8 cellular contexts compared by ENCODE assay signal in the genomic region with DNA sequence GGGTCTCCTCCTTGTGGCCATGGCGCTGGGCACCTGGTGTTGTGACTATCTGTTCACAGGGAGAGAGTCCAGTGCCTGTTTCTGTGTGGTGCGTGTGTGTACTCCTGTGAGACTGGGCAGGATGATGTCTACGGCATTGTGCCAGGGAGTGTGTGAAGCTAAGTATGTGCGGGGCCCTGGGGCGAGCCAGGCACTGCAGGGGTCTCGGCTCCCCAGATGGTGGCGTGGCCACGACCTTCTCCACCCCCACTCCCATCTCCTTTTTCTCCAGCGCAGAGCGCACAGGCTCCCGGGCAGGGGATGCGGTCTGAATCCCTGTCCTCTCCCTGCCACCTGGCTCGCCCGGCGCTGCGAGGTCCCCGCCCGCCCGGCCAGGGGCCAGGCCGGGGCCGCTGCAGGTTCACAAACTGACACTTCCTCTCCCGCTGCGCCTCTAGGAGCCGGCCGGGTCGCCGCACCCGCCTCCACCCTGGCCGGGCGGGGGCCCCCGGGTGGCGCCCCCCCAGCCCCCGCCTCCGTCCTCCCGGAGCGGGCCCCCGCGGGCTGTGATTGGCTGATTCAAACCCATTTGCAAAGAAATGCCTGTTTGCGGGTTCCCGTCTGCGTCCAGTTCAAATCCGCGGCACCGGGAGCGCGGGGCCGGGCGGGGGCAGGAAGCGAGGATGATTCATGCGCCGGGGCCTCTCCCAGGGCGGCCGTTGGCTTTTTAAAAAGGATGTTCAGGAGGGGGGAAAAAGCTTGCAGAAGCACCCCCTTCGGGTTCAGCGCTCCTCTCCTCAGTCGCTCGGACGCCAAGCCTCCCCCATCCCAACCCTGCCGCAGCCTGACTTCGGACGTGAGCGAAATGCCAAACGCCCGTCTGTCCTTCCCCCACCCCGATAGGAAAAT. TPM values are rescaled to one million over a fixed set of nuclear protein-coding genes. Genes with fewer than 3 reads are reported as not detected.
DNase-seq lines count a peak whose midpoint lies in the region; ATAC-seq and TF ChIP-seq lines count a peak whose summit lies in the region.

No MANE protein-coding gene starts in this region.

- TF ChIP-seq CTCF in activated CD8-positive, alpha-beta T cell treated with anti-CD3 and anti-CD28 coated beads for 36 hours (IDR thresholded peaks at IDR 0.05) = no peak

- H3K27me3 Mint-ChIP-seq in activated CD8-positive, alpha-beta T cell treated with anti-CD3 and anti-CD28 coated beads for 36 hours = no peaks in the 10 kb centered on the region
- H3K27me3 Mint-ChIP-seq in memory B cell = peaks cover 7% of the 10 kb centered on the region

- no peaks in the 10 kb centered on the region for H3K9me3 Mint-ChIP-seq in activated CD8-positive, alpha-beta T cell treated with anti-CD3 and anti-CD28 coated beads for 36 hours
- H3K9me3 Mint-ChIP-seq in memory B cell = no peaks in the 10 kb centered on the region

- ATAC-seq in GM19324 (IDR thresholded peaks at IDR 0.05; ENCODE audit: low FRiP score, unreplicated experiment) (peak; percentile 69), HG03457 (IDR thresholded peaks at IDR 0.05; ENCODE audit: unreplicated experiment) (peak; percentile 50), memory B cell (ENCODE audit: low read depth) (peak; percentile 70)
- ATAC-seq in activated CD8-positive, alpha-beta T cell treated with anti-CD3 and anti-CD28 coated beads for 36 hours = peak; percentile 62

- DNase-seq in C1 segment of cervical spinal cord (lab: John Stamatoyannopoulos, UW) (peak in 13 of 14 donors; percentile 18 to 87 (median 72)), NCI-H748 treated with DMSO at 0.1 percent for 48 hours (lab: John Stamatoyannopoulos, UW) (peak; percentile 48), memory B cell (ENCODE audit: low spot score in 2 of 2) (peak; percentile 51 to 55)
- DNase-seq in activated CD8-positive, alpha-beta T cell treated with anti-CD3 and anti-CD28 coated beads for 36 hours = peak; percentile 96
- DNase-seq in effector CD4-positive, alpha-beta T cell = peak; percentile 77
- peak; percentile 72 for DNase-seq in stimulated activated CD8-positive, alpha-beta memory T cell treated with anti-CD3 and anti-CD28 coated beads, Interleukin-12 subunit alpha, Interleukin-12 subunit beta, amount 100 ng/mL, for 1 hour (ENCODE audit: low read depth)

- intact Hi-C loops in activated CD8-positive, alpha-beta T cell treated with anti-CD3 and anti-CD28 coated beads for 36 hours (cut with micrococcal nuclease) = loop anchor here (2.0 to 5.0 kb wide), 3 partner anchors 17 to 119 kb away; a partner anchor contains a TSS

- peaks cover 61% of the 10 kb centered on the region for H3K36me3 Mint-ChIP-seq in activated CD8-positive, alpha-beta T cell treated with anti-CD3 and anti-CD28 coated beads for 36 hours (ENCODE audit: low read depth)
- H3K36me3 Mint-ChIP-seq in memory B cell = no peaks in the 10 kb centered on the region

- peak overlapping the region; percentile 93 for H3K27ac Mint-ChIP-seq in activated CD8-positive, alpha-beta T cell treated with anti-CD3 and anti-CD28 coated beads for 36 hours
- peak overlapping the region; percentile 86 for H3K27ac Mint-ChIP-seq in memory B cell

- H3K4me1 Mint-ChIP-seq in activated CD8-positive, alpha-beta T cell treated with anti-CD3 and anti-CD28 coated beads for 36 hours (ENCODE audit: low read depth) = peaks cover 75% of the 10 kb centered on the region
- peaks cover 32% of the 10 kb centered on the region for H3K4me1 Mint-ChIP-seq in memory B cell

- H3K4me3 Mint-ChIP-seq in activated CD8-positive, alpha-beta T cell treated with anti-CD3 and anti-CD28 coated beads for 36 hours = peak overlapping the region; percentile 91
- H3K4me3 Mint-ChIP-seq in memory B cell = peak overlapping the region; percentile 76

- CTCF ChIA-PET in activated CD8-positive, alpha-beta T cell treated with anti-CD3 and anti-CD28 coated beads for 36 hours (lab: Charles Lee) = interaction anchor here (1.5 kb wide), 1 partner anchor 55 kb away, joined by 3 read pairs; no protein-coding TSS in a partner anchor

- POLR2A ChIA-PET in activated CD8-positive, alpha-beta T cell treated with anti-CD3 and anti-CD28 coated beads for 36 hours (lab: Charles Lee) = interaction anchor here (0.8 to 67.1 kb wide), 9 partner anchors 11 to 83 kb away, joined by 3 to 2439 read pairs (median 6); a partner anchor contains a TSS

RNA-seq across cellular contexts. Expression of a gene that starts 0.8 kb away (rescaled TPM):
- total RNA-seq in activated CD8-positive, alpha-beta T cell treated with anti-CD3 and anti-CD28 coated beads for 36 hours = 100 to 1,000 TPM; 210 to 216 TPM

RNA-seq across cellular contexts. Expression of a gene that starts 33.5 kb away (rescaled TPM):
- total RNA-seq in activated CD8-positive, alpha-beta T cell treated with anti-CD3 and anti-CD28 coated beads for 36 hours = 10 to 100 TPM; 52.3 to 55.3 TPM

RNA-seq across cellular contexts. Expression of a gene that starts 50.4 kb away (rescaled TPM):
- total RNA-seq in activated CD8-positive, alpha-beta T cell treated with anti-CD3 and anti-CD28 coated beads for 36 hours = 100 to 1,000 TPM; 147 to 150 TPM

Comparison
In these comparisons a context has a peak if more than half of its experiments do, and no peak if none do; other contexts are left out.
1. Peak in every context shown above with its lines: DNase-seq and ATAC-seq.